In the genomic region with DNA sequence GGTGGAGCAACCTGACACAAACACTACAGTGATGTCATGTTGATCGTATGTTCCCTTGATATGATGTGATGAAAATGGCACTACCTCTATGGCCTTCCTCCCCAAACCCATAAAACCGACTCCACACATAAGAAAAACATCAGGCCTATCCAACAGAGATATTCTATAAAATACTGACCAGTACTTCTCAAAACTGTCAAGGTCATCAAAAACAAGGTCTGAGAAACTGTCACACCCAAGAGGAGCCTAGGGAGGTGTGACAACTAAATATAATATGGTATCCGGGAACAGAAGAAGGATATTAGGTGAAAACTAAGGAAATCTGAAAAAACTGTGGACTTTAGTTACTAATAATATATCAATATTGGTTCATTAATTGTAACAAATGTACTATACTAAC, we compare ENCODE assay signal across 26 cellular contexts.
DNase-seq lines count a peak whose midpoint lies in the region; ATAC-seq, FAIRE-seq and TF ChIP-seq lines count a peak whose summit lies in the region.
"Had no signal": no experiment of that assay in that cellular context is flagged by ENCODE, and none has a peak within 500 bp of the region (broad histone marks: within the 10 kb centered on the region; RNA-seq: fewer than 3 reads in every experiment).

No MANE protein-coding gene starts in this region.

- TF ChIP-seq EP300 in HepG2 (IDR thresholded peaks at IDR 0.05; ENCODE audit: low read depth in 2 of 2, low read length in 2 of 2) (no peak), HepG2 (CRISPR knock-in tag; IDR thresholded peaks at IDR 0.05; ENCODE audit: borderline replicate concordance) (no peak)

- H3K27ac Mint-ChIP-seq in T-cell, result no peak overlapping the region
- H3K27ac Mint-ChIP-seq in T-helper 17 cell, result no peak overlapping the region
- H3K27ac Mint-ChIP-seq: CD4-positive, alpha-beta T cell; IgD-negative memory B cell had no signal

- no peaks in the 10 kb centered on the region for H3K9me3 Mint-ChIP-seq in T-cell
- H3K9me3 Mint-ChIP-seq: CD4-positive, alpha-beta T cell; IgD-negative memory B cell had no signal

- WGBS in HepG2 (ENCODE audit: low lambda C conversion rate), result 95% methylated on average over 3 of the region's 3 CpGs
- WGBS in right lobe of liver (ENCODE audit: insufficient coverage, low coverage, low lambda C conversion rate, missing lambda C conversion rate), result 93% methylated on average over 3 of the region's 3 CpGs

- TF ChIP-seq CTCF in HepG2 (CRISPR knock-in tag; IDR thresholded peaks at IDR 0.05) (no peak), right lobe of liver (IDR thresholded peaks at IDR 0.05) (no peak)

- H4K20me1 ChIP-seq in HepG2 (ENCODE audit: insufficient read depth, low read length), result no peaks in the 10 kb centered on the region
- H4K20me1 ChIP-seq: BLaER1 treated with 17β-estradiol and CSF1 and Interleukin-3, amounts not matched to agents 10 nM and 100 nM had no signal

- H3K4me3 Mint-ChIP-seq in T-cell (no peak overlapping the region), T-helper 17 cell (no peak overlapping the region)
- H3K4me3 Mint-ChIP-seq: CD4-positive, alpha-beta T cell; IgD-negative memory B cell had no signal

- ATAC-seq in HepG2, result no peak
- no peak for ATAC-seq in right lobe of liver
- no peak for ATAC-seq in GM18870 (IDR thresholded peaks at IDR 0.05; ENCODE audit: unreplicated experiment)
- ATAC-seq in T-cell (replicated peaks in 1 of 4), result no peak
- ATAC-seq in T-helper 17 cell, result no peak
- ATAC-seq: Panc1 had no signal

- TF ChIP-seq POLR2A in HepG2 (IDR thresholded peaks at IDR 0.05; ENCODE audit: insufficient read depth in 1 of 2, low read depth in 2 of 2, low read length in 2 of 2) (no peak), right lobe of liver (IDR thresholded peaks at IDR 0.05) (no peak)

- no peak overlapping the region for H2AFZ ChIP-seq in HepG2 (ENCODE audit: low read length)

- no peak overlapping the region for H3K9ac ChIP-seq in HepG2 (ENCODE audit: insufficient read depth, low read depth, low read length)
- H3K9ac ChIP-seq: BLaER1 treated with 17β-estradiol and CSF1 and Interleukin-3, amounts not matched to agents 10 nM and 100 nM had no signal

- no peak for DNase-seq in HepG2 (ENCODE audit: low spot score)
- DNase-seq in right lobe of liver, result no peak
- DNase-seq in caudate nucleus (lab: John Stamatoyannopoulos, UW), result no peak
- no peak for DNase-seq in T-cell
- no peak for DNase-seq in T-helper 17 cell
- DNase-seq: 8988T; AML-193; CD4-positive, alpha-beta T cell; DMS53; H7; NCI-H1092; NCI-H1417 treated with DMSO at 0.1 percent for 48 hours; NCI-H1694 treated with DMSO at 0.1 percent for 48 hours; NCI-H2081; NCI-H2227 treated with DMSO at 0.1 percent for 48 hours; NCI-H526 treated with DMSO at 0.1 percent for 48 hours; SHP77 had no signal

- POLR2A ChIA-PET in HepG2 (lab: Yijun Ruan, JAX) (interaction anchor here (1.4 kb wide), 1 partner anchor 86 kb away, joined by 4 read pairs; a partner anchor contains a TSS), T-cell (lab: Charles Lee) (no interaction called here)

- in situ Hi-C loops in HepG2 (cut with HindIII; ENCODE audit: extremely low pct_ligation_motif_present, low pct_unique_long_range_greater_than_20kb), result no loop called here

- CTCF ChIA-PET in HepG2 (lab: Yijun Ruan, JAX; ENCODE audit: low intra/inter-chr PET ratio, low total read pairs) (no interaction called here), T-cell (lab: Charles Lee) (no interaction called here)

- no peak for FAIRE-seq in HepG2 (lab: Jason Lieb, UNC)
- FAIRE-seq: D721Med, G401.6 had no signal

- no peaks in the 10 kb centered on the region for H3K9me3 ChIP-seq in HepG2 (ENCODE audit: low read length)
- H3K9me3 ChIP-seq in right lobe of liver, result no peaks in the 10 kb centered on the region
- no peaks in the 10 kb centered on the region for H3K9me3 ChIP-seq in T-helper 17 cell (ENCODE audit: control insufficient read depth, low read length, poor library complexity, severe bottlenecking)
- H3K9me3 ChIP-seq: BLaER1 treated with 17β-estradiol and CSF1 and Interleukin-3, amounts not matched to agents 10 nM and 100 nM had no signal

- H3K36me3 Mint-ChIP-seq in T-cell (peaks cover 43% of the 10 kb centered on the region), T-helper 17 cell (ENCODE audit: low read depth) (peaks cover 7% of the 10 kb centered on the region)

- no peaks in the 10 kb centered on the region for H3K79me2 ChIP-seq in HepG2 (ENCODE audit: insufficient read depth, low read length)

- H3K4me1 Mint-ChIP-seq in T-cell (no peaks in the 10 kb centered on the region), T-helper 17 cell (no peaks in the 10 kb centered on the region)

- H3K4me3 ChIP-seq in HepG2 (replicated peaks in 1 of 3; ENCODE audit: insufficient read depth in 1 of 3, low read depth in 2 of 3, low read length in 3 of 3) (no peak overlapping the region), right lobe of liver (no peak overlapping the region)
- H3K4me3 ChIP-seq: BLaER1 treated with 17β-estradiol and CSF1 and Interleukin-3, amounts not matched to agents 10 nM and 100 nM had no signal

- no peak for TF ChIP-seq RAD21 in HepG2 (CRISPR knock-in tag; IDR thresholded peaks at IDR 0.05)

- H3K27ac ChIP-seq in HepG2 (ENCODE audit: extremely low read length, insufficient read depth, low read length) (no peak overlapping the region), right lobe of liver (no peak overlapping the region), caudate nucleus (ENCODE audit: low read depth, low read length) (peak overlapping the region; percentile 0), layer of hippocampus (ENCODE audit: low read depth, low read length) (peak overlapping the region; percentile 68), temporal lobe (ENCODE audit: low read depth, low read length) (peak overlapping the region; percentile 57)
- H3K27ac ChIP-seq: BLaER1 treated with 17β-estradiol and CSF1 and Interleukin-3, amounts not matched to agents 10 nM and 100 nM; RWPE1 had no signal

- intact Hi-C loops in HepG2 (cut with micrococcal nuclease; ENCODE audit: unreplicated experiment) (no loop called here), right lobe of liver (cut with DNase I) (no loop called here)

- H3K36me3 ChIP-seq in HepG2 (replicated peaks in 1 of 2; ENCODE audit: control insufficient read depth in 1 of 2, insufficient read depth in 2 of 2, low read length in 2 of 2) (no peaks in the 10 kb centered on the region), right lobe of liver (no peaks in the 10 kb centered on the region)

- H3K27me3 ChIP-seq in HepG2 (ENCODE audit: control insufficient read depth in 1 of 2, insufficient read depth in 2 of 2, low read length in 2 of 2), result no peaks in the 10 kb centered on the region
- H3K27me3 ChIP-seq in right lobe of liver, result no peaks in the 10 kb centered on the region
- H3K27me3 ChIP-seq in layer of hippocampus (ENCODE audit: control insufficient read depth, insufficient read depth, low read length), result no peaks in the 10 kb centered on the region
- H3K27me3 ChIP-seq: BLaER1 treated with 17β-estradiol and CSF1 and Interleukin-3, amounts not matched to agents 10 nM and 100 nM had no signal

- H3K4me1 ChIP-seq in HepG2 (ENCODE audit: insufficient read depth, low read length) (peaks cover 23% of the 10 kb centered on the region), right lobe of liver (peaks cover 0 to 5% (median 2%) of the 10 kb centered on the region in 4 donors)
- H3K4me1 ChIP-seq: BLaER1 treated with 17β-estradiol and CSF1 and Interleukin-3, amounts not matched to agents 10 nM and 100 nM had no signal

- no peak overlapping the region for H3K4me2 ChIP-seq in HepG2 (ENCODE audit: low read depth, low read length)
- H3K4me2 ChIP-seq: BLaER1 treated with 17β-estradiol and CSF1 and Interleukin-3, amounts not matched to agents 10 nM and 100 nM had no signal

- no TSS peak for BruUV-seq in HepG2 (replicated peaks; lab: Mats Ljungman, UMichigan)

- H3K27me3 Mint-ChIP-seq in T-cell (no peaks in the 10 kb centered on the region), T-helper 17 cell (no peaks in the 10 kb centered on the region)
- H3K27me3 Mint-ChIP-seq: CD4-positive, alpha-beta T cell; IgD-negative memory B cell had no signal

TF ChIP-seq in HepG2, 621 proteins besides CTCF, POLR2A, EP300 and RAD21 (continues in another document):
- no peak for TF ChIP-seq ZSCAN30 (CRISPR knock-in tag; IDR thresholded peaks at IDR 0.05)
- TF ChIP-seq SSRP1 (CRISPR knock-in tag; IDR thresholded peaks at IDR 0.05), result no peak
- TF ChIP-seq, protein P1, sequence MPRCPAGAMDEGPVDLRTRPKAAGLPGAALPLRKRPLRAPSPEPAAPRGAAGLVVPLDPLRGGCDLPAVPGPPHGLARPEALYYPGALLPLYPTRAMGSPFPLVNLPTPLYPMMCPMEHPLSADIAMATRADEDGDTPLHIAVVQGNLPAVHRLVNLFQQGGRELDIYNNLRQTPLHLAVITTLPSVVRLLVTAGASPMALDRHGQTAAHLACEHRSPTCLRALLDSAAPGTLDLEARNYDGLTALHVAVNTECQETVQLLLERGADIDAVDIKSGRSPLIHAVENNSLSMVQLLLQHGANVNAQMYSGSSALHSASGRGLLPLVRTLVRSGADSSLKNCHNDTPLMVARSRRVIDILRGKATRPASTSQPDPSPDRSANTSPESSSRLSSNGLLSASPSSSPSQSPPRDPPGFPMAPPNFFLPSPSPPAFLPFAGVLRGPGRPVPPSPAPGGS (CRISPR knock-in tag; IDR thresholded peaks at IDR 0.05), result no peak
- TF ChIP-seq, protein P2, sequence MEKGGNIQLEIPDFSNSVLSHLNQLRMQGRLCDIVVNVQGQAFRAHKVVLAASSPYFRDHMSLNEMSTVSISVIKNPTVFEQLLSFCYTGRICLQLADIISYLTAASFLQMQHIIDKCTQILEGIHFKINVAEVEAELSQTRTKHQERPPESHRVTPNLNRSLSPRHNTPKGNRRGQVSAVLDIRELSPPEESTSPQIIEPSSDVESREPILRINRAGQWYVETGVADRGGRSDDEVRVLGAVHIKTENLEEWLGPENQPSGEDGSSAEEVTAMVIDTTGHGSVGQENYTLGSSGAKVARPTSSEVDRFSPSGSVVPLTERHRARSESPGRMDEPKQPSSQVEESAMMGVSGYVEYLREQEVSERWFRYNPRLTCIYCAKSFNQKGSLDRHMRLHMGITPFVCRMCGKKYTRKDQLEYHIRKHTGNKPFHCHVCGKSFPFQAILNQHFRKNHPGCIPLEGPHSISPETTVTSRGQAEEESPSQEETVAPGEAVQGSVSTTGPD (CRISPR knock-in tag; IDR thresholded peaks at IDR 0.05), result no peak
- no peak for TF ChIP-seq ZNF326 (CRISPR knock-in tag; IDR thresholded peaks at IDR 0.05; ENCODE audit: borderline replicate concordance)
- no peak for TF ChIP-seq ATM (IDR thresholded peaks at IDR 0.05; ENCODE audit: borderline replicate concordance)
- TF ChIP-seq MAFF (IDR thresholded peaks at IDR 0.05; ENCODE audit: low read depth, low read length), result peak; percentile 88

Comparison
In these comparisons a context has a peak if more than half of its experiments do, and no peak if none do; other contexts are left out.
1. H3K27ac ChIP-seq: peak in caudate nucleus (single experiment), layer of hippocampus (single experiment) and temporal lobe (single experiment); none in HepG2 (single experiment) and right lobe of liver (0 of 3).